Comparison of ENCODE assay signal across 23 cellular contexts in the genomic region with DNA sequence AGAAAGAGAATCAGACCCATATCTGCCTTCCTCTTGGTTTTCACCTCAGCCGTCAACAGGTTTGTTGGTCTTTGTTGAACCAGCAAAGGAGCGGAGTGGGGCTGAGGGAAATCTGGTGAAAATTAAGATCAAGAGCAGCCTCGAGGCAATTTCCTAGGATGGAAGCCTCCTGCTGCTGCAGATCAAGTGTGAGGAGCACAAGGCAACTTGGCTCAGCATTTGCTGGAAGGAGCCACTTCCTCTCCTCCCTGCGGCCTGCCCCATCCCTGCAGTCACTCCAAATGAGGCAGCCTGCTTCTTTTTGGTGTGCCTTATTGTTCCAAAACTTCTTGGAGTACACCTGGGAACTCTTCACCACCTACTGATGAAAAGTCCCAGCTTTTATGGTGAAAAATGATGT. TPM values are rescaled to one million over a fixed set of nuclear protein-coding genes. Genes with fewer than 3 reads are reported as not detected.
DNase-seq lines count a peak whose midpoint lies in the region; ATAC-seq and TF ChIP-seq lines count a peak whose summit lies in the region.
"Had no signal": no experiment of that assay in that cellular context is flagged by ENCODE, and none has a peak within 500 bp of the region (broad histone marks: within the 10 kb centered on the region; RNA-seq: fewer than 3 reads in every experiment).

No MANE protein-coding gene starts in this region.

- no peaks in the 10 kb centered on the region for H3K36me3 ChIP-seq in GM23338 (ENCODE audit: insufficient read depth)
- H3K36me3 ChIP-seq: BLaER1 treated with 17β-estradiol and CSF1 and Interleukin-3, amounts not matched to agents 10 nM and 100 nM had no signal

- POLR2A ChIA-PET in GM10248 (lab: Yijun Ruan, JAX): no interaction called here

- no peaks in the 10 kb centered on the region for H3K27me3 Mint-ChIP-seq in activated T-cell treated with anti-CD3 and anti-CD28 coated beads, Interleukin-2, amount 50 U/mL, for 4 hours (ENCODE audit: low read depth)
- H3K27me3 Mint-ChIP-seq in GM23338 (ENCODE audit: insufficient read depth, low read depth, poor library complexity): peaks cover 3% of the 10 kb centered on the region
- H3K27me3 Mint-ChIP-seq in activated T-helper 2 cell treated with anti-CD3 and anti-CD28 coated beads, Interferon-gamma antibody, Interleukin-2, Interleukin-4, amounts not matched to agents 10 μg/mL and 5 μg/mL and 100 μg/mL, durations not matched to agents 14 hours and 24 hours and 36 hours (ENCODE audit: low read depth): no peaks in the 10 kb centered on the region
- no peaks in the 10 kb centered on the region for H3K27me3 Mint-ChIP-seq in natural killer cell (ENCODE audit: low read depth in 2 of 2)

- no peak for DNase-seq in activated T-cell treated with anti-CD3 and anti-CD28 coated beads, Interleukin-2, amount 50 U/mL, for 4 hours
- DNase-seq in activated T-cell treated with anti-CD3 and anti-CD28 coated beads, Interleukin-2, amount 50 U/mL, for 48 hours: no peak
- DNase-seq in GM23338 (ENCODE audit: low spot score): no peak
- DNase-seq in activated T-helper 2 cell treated with anti-CD3 and anti-CD28 coated beads, Interferon-gamma antibody, Interleukin-2, Interleukin-4, amounts not matched to agents 10 μg/mL and 5 μg/mL and 100 μg/mL, durations not matched to agents 14 hours and 24 hours and 36 hours (ENCODE audit: low spot score): no peak
- no peak for DNase-seq in natural killer cell
- no peak for DNase-seq in GM10248 (ENCODE audit: extremely low spot score)
- DNase-seq in NCI-H748 (lab: John Stamatoyannopoulos, UW; ENCODE audit: unreplicated experiment): no peak
- DNase-seq: activated gamma-delta T cell; foreskin fibroblast; IMR-90; midbrain; NCI-H2107; NK-92 treated with Interleukin-12 subunit alpha and Interleukin-12 subunit beta, amount 100 ng/mL, for 24 hours; posterior cingulate gyrus; SIG-M5; sigmoid colon; stimulated activated CD4-positive, alpha-beta T cell treated with anti-CD3 and anti-CD28 coated beads, Interleukin-15, amount 100 ng/mL, for 24 hours had no signal

- no peaks in the 10 kb centered on the region for H3K79me2 ChIP-seq in GM23338 (replicated peaks; ENCODE audit: insufficient read depth)

- TF ChIP-seq CTCF in GM23338 (conservative IDR thresholded peaks at IDR 0.05; ENCODE audit: low read depth in 2 of 2): no peak
- TF ChIP-seq CTCF in natural killer cell (IDR thresholded peaks at IDR 0.05): no peak
- no peak for TF ChIP-seq CTCF in GM10248 (IDR thresholded peaks at IDR 0.05; ENCODE audit: control extremely low read depth, extremely low read depth, low read depth, missing control alignments)

- peaks cover 27% of the 10 kb centered on the region for H3K36me3 Mint-ChIP-seq in activated T-cell treated with anti-CD3 and anti-CD28 coated beads, Interleukin-2, amount 50 U/mL, for 4 hours (ENCODE audit: insufficient read depth)
- no peaks in the 10 kb centered on the region for H3K36me3 Mint-ChIP-seq in GM23338 (ENCODE audit: low read depth)
- peaks cover 44% of the 10 kb centered on the region for H3K36me3 Mint-ChIP-seq in activated T-helper 2 cell treated with anti-CD3 and anti-CD28 coated beads, Interferon-gamma antibody, Interleukin-2, Interleukin-4, amounts not matched to agents 10 μg/mL and 5 μg/mL and 100 μg/mL, durations not matched to agents 14 hours and 24 hours and 36 hours (ENCODE audit: low read depth)
- H3K36me3 Mint-ChIP-seq in natural killer cell: peaks cover 18% of the 10 kb centered on the region

- H3K9me3 Mint-ChIP-seq in activated T-cell treated with anti-CD3 and anti-CD28 coated beads, Interleukin-2, amount 50 U/mL, for 4 hours: no peaks in the 10 kb centered on the region
- H3K9me3 Mint-ChIP-seq in GM23338 (peaks cover 3% of the 10 kb centered on the region; the same call in 1 of the 3 replicates), natural killer cell (no peaks in the 10 kb centered on the region)
- no peaks in the 10 kb centered on the region for H3K9me3 Mint-ChIP-seq in activated T-helper 2 cell treated with anti-CD3 and anti-CD28 coated beads, Interferon-gamma antibody, Interleukin-2, Interleukin-4, amounts not matched to agents 10 μg/mL and 5 μg/mL and 100 μg/mL, durations not matched to agents 14 hours and 24 hours and 36 hours

- H3K4me2 ChIP-seq in GM23338: no peak overlapping the region

- ATAC-seq in activated T-cell treated with anti-CD3 and anti-CD28 coated beads, Interleukin-2, amount 50 U/mL, for 4 hours: no peak
- ATAC-seq in GM23338 (no peak), natural killer cell (no peak), GM18511 (IDR thresholded peaks at IDR 0.05; ENCODE audit: unreplicated experiment) (no peak)
- ATAC-seq: HCT116, left lobe of liver had no signal

- no peak overlapping the region for H3K27ac Mint-ChIP-seq in GM23338
- H3K27ac Mint-ChIP-seq in activated T-helper 2 cell treated with anti-CD3 and anti-CD28 coated beads, Interferon-gamma antibody, Interleukin-2, Interleukin-4, amounts not matched to agents 10 μg/mL and 5 μg/mL and 100 μg/mL, durations not matched to agents 14 hours and 24 hours and 36 hours: peak overlapping the region; percentile 86
- H3K27ac Mint-ChIP-seq in natural killer cell: peak overlapping the region; percentile 66 to 88

- H3K27me3 ChIP-seq in GM23338 (ENCODE audit: insufficient read depth): no peaks in the 10 kb centered on the region
- H3K27me3 ChIP-seq: BLaER1 treated with 17β-estradiol and CSF1 and Interleukin-3, amounts not matched to agents 10 nM and 100 nM; sigmoid colon had no signal

- no peaks in the 10 kb centered on the region for H3K9me2 ChIP-seq in GM23338 (ENCODE audit: insufficient read depth)

- H3K4me1 Mint-ChIP-seq in activated T-cell treated with anti-CD3 and anti-CD28 coated beads, Interleukin-2, amount 50 U/mL, for 4 hours (ENCODE audit: low read depth): peaks cover 91% of the 10 kb centered on the region
- H3K4me1 Mint-ChIP-seq in GM23338 (peaks cover 12% of the 10 kb centered on the region), natural killer cell (peaks cover 81% of the 10 kb centered on the region in 2 donors)
- H3K4me1 Mint-ChIP-seq in activated T-helper 2 cell treated with anti-CD3 and anti-CD28 coated beads, Interferon-gamma antibody, Interleukin-2, Interleukin-4, amounts not matched to agents 10 μg/mL and 5 μg/mL and 100 μg/mL, durations not matched to agents 14 hours and 24 hours and 36 hours (ENCODE audit: low read depth): peaks cover 73% of the 10 kb centered on the region

- H4K20me1 ChIP-seq in GM23338 (replicated peaks; ENCODE audit: insufficient read depth): no peaks in the 10 kb centered on the region
- H4K20me1 ChIP-seq: BLaER1 treated with 17β-estradiol and CSF1 and Interleukin-3, amounts not matched to agents 10 nM and 100 nM had no signal

- peak overlapping the region; percentile 54 for H3K4me3 Mint-ChIP-seq in activated T-cell treated with anti-CD3 and anti-CD28 coated beads, Interleukin-2, amount 50 U/mL, for 4 hours
- H3K4me3 Mint-ChIP-seq in GM23338 (no peak overlapping the region), natural killer cell (peak overlapping the region; percentile 78)
- H3K4me3 Mint-ChIP-seq in activated T-helper 2 cell treated with anti-CD3 and anti-CD28 coated beads, Interferon-gamma antibody, Interleukin-2, Interleukin-4, amounts not matched to agents 10 μg/mL and 5 μg/mL and 100 μg/mL, durations not matched to agents 14 hours and 24 hours and 36 hours (ENCODE audit: low read depth): peak overlapping the region; percentile 74

- no peaks in the 10 kb centered on the region for H3F3A ChIP-seq in GM23338 (replicated peaks; ENCODE audit: low read depth)

- peaks cover 6% of the 10 kb centered on the region for H3K4me1 ChIP-seq in GM23338 (ENCODE audit: insufficient read depth)
- H3K4me1 ChIP-seq: sigmoid colon had no signal

- H3K4me3 ChIP-seq in GM23338: no peak overlapping the region
- H3K4me3 ChIP-seq: BLaER1 treated with 17β-estradiol and CSF1 and Interleukin-3, amounts not matched to agents 10 nM and 100 nM; sigmoid colon had no signal

- intact Hi-C loops in activated T-helper 2 cell treated with anti-CD3 and anti-CD28 coated beads, Interferon-gamma antibody, Interleukin-2, Interleukin-4, amounts not matched to agents 10 μg/mL and 5 μg/mL and 100 μg/mL, durations not matched to agents 14 hours and 24 hours and 36 hours (cut with micrococcal nuclease): loop anchor here (10.0 kb wide), 1 partner anchor 448 kb away; the partner anchor contains the start of gene CCDC88C
- intact Hi-C loops in natural killer cell (cut with micrococcal nuclease): no loop called here

- CTCF ChIA-PET in GM10248 (lab: Yijun Ruan, JAX): interaction anchor here (1.2 kb wide), 1 partner anchor 51 kb away, joined by 4 read pairs; no protein-coding TSS in a partner anchor

- H2AFZ ChIP-seq in GM23338: peak overlapping the region; percentile 86

- no peak overlapping the region for H3K27ac ChIP-seq in GM23338 (ENCODE audit: low read depth)
- H3K27ac ChIP-seq: BLaER1 treated with 17β-estradiol and CSF1 and Interleukin-3, amounts not matched to agents 10 nM and 100 nM; sigmoid colon; VCaP had no signal

TF ChIP-seq in GM23338, 12 proteins besides CTCF, POLR2A, EP300 and RAD21:
- TF ChIP-seq ZNF114 (CRISPR knock-in tag; IDR thresholded peaks at IDR 0.05): no peak
- TF ChIP-seq CREB1 (CRISPR knock-in tag; IDR thresholded peaks at IDR 0.05; ENCODE audit: low read depth): no peak
- no peak for TF ChIP-seq ZNF331 (CRISPR knock-in tag; IDR thresholded peaks at IDR 0.05; ENCODE audit: low read depth)
- TF ChIP-seq NANOG (IDR thresholded peaks at IDR 0.05; ENCODE audit: borderline replicate concordance): no peak

RNA-seq across cellular contexts. Expression of gene TC2N, which starts 4.9 kb away (rescaled TPM):
- total RNA-seq in activated T-cell treated with anti-CD3 and anti-CD28 coated beads, Interleukin-2, amount 50 U/mL, for 4 hours: 10 to 100 TPM in 2 of 3 donors, 1 to 10 TPM in 1; 9.4 to 12.9 (median 10.7) TPM
- total RNA-seq in GM23338 (2014; rRNA removed; shearing (Covaris generic)): 35.0 and 42.1 TPM in 2 replicates
- polyA plus RNA-seq in GM23338 (2016; fragmentation: Nextera tagmentation; extraction: Ambion mirVana): 10.0 and 10.9 TPM in 2 replicates
- 16.1 and 19.9 TPM in 2 replicates for total RNA-seq in activated T-helper 2 cell treated with anti-CD3 and anti-CD28 coated beads, Interferon-gamma antibody, Interleukin-2, Interleukin-4, amounts not matched to agents 10 μg/mL and 5 μg/mL and 100 μg/mL, durations not matched to agents 14 hours and 24 hours and 36 hours
- total RNA-seq in natural killer cell: 100 to 1,000 TPM in 2 of 3 donors, 10 to 100 TPM in 1; 83.1 to 157 (median 126) TPM
- total RNA-seq: G401 had no signal
